Comparison of ENCODE assay signal across 1 cellular context in the genomic region with DNA sequence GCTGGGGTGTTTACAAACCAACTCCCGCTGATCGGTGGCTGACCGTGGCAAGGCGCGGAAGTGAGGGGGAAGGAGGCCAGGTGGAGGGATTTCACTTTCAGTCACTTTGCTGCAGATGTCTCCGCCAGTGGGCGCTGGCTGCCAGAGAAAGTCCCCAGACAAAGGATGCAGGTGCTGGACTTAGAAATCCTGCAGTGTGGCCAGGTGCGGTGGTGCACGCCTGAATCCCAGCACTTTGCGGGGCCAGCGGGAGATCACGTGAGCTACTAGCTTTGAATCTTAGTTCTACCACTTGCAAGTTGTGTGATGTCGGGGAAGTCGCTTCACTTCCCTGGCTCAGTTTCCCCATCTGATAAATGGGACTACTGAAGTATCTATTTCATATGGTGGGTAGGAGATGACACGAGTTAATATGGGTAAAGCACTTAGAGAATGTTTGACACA.
TF ChIP-seq lines count a peak whose summit lies in the region.

No MANE protein-coding gene starts in this region.

TF ChIP-seq in K562, 482 proteins besides CTCF, POLR2A, EP300 and RAD21 (continued from another document):
- peak; percentile 56 for TF ChIP-seq RBM25 (IDR thresholded peaks at IDR 0.05; ENCODE audit: low read depth, low read length, severe bottlenecking)
- TF ChIP-seq STAG1 (CRISPR knock-in tag; IDR thresholded peaks at IDR 0.05; ENCODE audit: borderline replicate concordance) = peak; percentile 77; the same call in 1 of the 2 replicates
- peak; percentile 44; the same call in 1 of the 2 replicates for TF ChIP-seq SOX6 (IDR thresholded peaks at IDR 0.05)
- TF ChIP-seq, protein P1, sequence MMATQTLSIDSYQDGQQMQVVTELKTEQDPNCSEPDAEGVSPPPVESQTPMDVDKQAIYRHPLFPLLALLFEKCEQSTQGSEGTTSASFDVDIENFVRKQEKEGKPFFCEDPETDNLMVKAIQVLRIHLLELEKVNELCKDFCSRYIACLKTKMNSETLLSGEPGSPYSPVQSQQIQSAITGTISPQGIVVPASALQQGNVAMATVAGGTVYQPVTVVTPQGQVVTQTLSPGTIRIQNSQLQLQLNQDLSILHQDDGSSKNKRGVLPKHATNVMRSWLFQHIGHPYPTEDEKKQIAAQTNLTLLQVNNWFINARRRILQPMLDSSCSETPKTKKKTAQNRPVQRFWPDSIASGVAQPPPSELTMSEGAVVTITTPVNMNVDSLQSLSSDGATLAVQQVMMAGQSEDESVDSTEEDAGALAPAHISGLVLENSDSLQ (IDR thresholded peaks at IDR 0.05) = no peak
- TF ChIP-seq, protein P2, sequence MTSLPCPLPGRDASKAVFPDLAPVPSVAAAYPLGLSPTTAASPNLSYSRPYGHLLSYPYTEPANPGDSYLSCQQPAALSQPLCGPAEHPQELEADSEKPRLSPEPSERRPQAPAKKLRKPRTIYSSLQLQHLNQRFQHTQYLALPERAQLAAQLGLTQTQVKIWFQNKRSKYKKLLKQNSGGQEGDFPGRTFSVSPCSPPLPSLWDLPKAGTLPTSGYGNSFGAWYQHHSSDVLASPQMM (CRISPR knock-in tag; IDR thresholded peaks at IDR 0.05) = no peak
TF ChIP-seq in K562: peak in this region for 16.
